Comparison of ENCODE assay signal across 10 cellular contexts in genomic region chr9:19992556-19992955, GRCh38.
DNase-seq lines count a peak whose midpoint lies in the region; ATAC-seq and TF ChIP-seq lines count a peak whose summit lies in the region.
"Had no signal": no experiment of that assay in that cellular context is flagged by ENCODE, and none has a peak within 500 bp of the region (broad histone marks: within the 10 kb centered on the region; RNA-seq: fewer than 3 reads in every experiment).

No MANE protein-coding gene starts in this region.

- ATAC-seq in stimulated activated naive CD8-positive, alpha-beta T cell treated with anti-CD3 and anti-CD28 coated beads, Interleukin-15, amount 100 ng/mL, for 72 hours = peak; percentile 77
- no peak for ATAC-seq in HG02884 (IDR thresholded peaks at IDR 0.05; ENCODE audit: unreplicated experiment)

- H3K27ac Mint-ChIP-seq in MCF 10A (ENCODE audit: low read depth, unreplicated experiment) = no peak overlapping the region
- H3K27ac Mint-ChIP-seq in stimulated activated naive CD8-positive, alpha-beta T cell treated with anti-CD3 and anti-CD28 coated beads, Interleukin-15, amount 100 ng/mL, for 72 hours = no peak overlapping the region
- H3K27ac Mint-ChIP-seq: CD14-positive monocyte had no signal

- H2BK15ac ChIP-seq in mesendoderm (replicated peaks; ENCODE audit: low read depth) = no peak overlapping the region

- no peak overlapping the region for H2AK5ac ChIP-seq in mesendoderm (ENCODE audit: low read length)

- H3K27ac ChIP-seq in mammary epithelial cell (ENCODE audit: insufficient read depth, low read depth, low read length) (no peak overlapping the region), mesendoderm (ENCODE audit: low read depth, low read length) (no peak overlapping the region), smooth muscle cell (ENCODE audit: low read depth) (no peak overlapping the region)

- H3K23ac ChIP-seq in mesendoderm (ENCODE audit: low read length) = no peak overlapping the region

- dilution Hi-C loops in mammary epithelial cell (cut with HindIII; ENCODE audit: low sequenced_read_pairs) = no loop called here

- CTCF ChIA-PET in mammary epithelial cell (lab: Charles Lee; ENCODE audit: low non-redundant PET) (no interaction called here), MCF 10A (lab: Yijun Ruan, JAX) (no interaction called here)

- H3K4me3 Mint-ChIP-seq in MCF 10A (ENCODE audit: unreplicated experiment) = no peak overlapping the region
- H3K4me3 Mint-ChIP-seq in stimulated activated naive CD8-positive, alpha-beta T cell treated with anti-CD3 and anti-CD28 coated beads, Interleukin-15, amount 100 ng/mL, for 72 hours = no peak overlapping the region
- H3K4me3 Mint-ChIP-seq: CD14-positive monocyte had no signal

- no peaks in the 10 kb centered on the region for H3K9me3 Mint-ChIP-seq in MCF 10A (ENCODE audit: unreplicated experiment)
- H3K9me3 Mint-ChIP-seq in stimulated activated naive CD8-positive, alpha-beta T cell treated with anti-CD3 and anti-CD28 coated beads, Interleukin-15, amount 100 ng/mL, for 72 hours = peaks cover 6 to 9% of the 10 kb centered on the region in 2 donors

- no peaks in the 10 kb centered on the region for H3K36me3 ChIP-seq in mammary epithelial cell (ENCODE audit: insufficient read depth, low read length)
- H3K36me3 ChIP-seq in mesendoderm (ENCODE audit: control insufficient read depth, insufficient read depth, low read length) = no peaks in the 10 kb centered on the region
- H3K36me3 ChIP-seq in smooth muscle cell (ENCODE audit: low read depth) = no peaks in the 10 kb centered on the region

- H4K20me1 ChIP-seq in mammary epithelial cell (ENCODE audit: insufficient read depth, low read length) = no peaks in the 10 kb centered on the region
- H4K20me1 ChIP-seq in smooth muscle cell (ENCODE audit: low read depth) = no peaks in the 10 kb centered on the region

- BruUV-seq in mammary epithelial cell (replicated peaks; lab: Mats Ljungman, UMichigan) (no TSS peak), MCF 10A (replicated peaks; lab: Mats Ljungman, UMichigan) (no TSS peak)

- H4K8ac ChIP-seq in mesendoderm (ENCODE audit: low read depth, low read length) = no peak overlapping the region

- H3K27me3 ChIP-seq in mammary epithelial cell (ENCODE audit: insufficient read depth, low read length) = no peaks in the 10 kb centered on the region
- H3K27me3 ChIP-seq in mesendoderm (ENCODE audit: insufficient read depth, low read length, poor library complexity) = no peaks in the 10 kb centered on the region
- H3K27me3 ChIP-seq in smooth muscle cell (ENCODE audit: low read depth) = no peaks in the 10 kb centered on the region

- no peaks in the 10 kb centered on the region for H3K36me3 Mint-ChIP-seq in MCF 10A (ENCODE audit: insufficient read depth, unreplicated experiment)
- H3K36me3 Mint-ChIP-seq: CD14-positive monocyte had no signal

- H3K9me3 ChIP-seq in mammary epithelial cell (replicated peaks; ENCODE audit: insufficient read depth, low read length) (no peaks in the 10 kb centered on the region), smooth muscle cell (replicated peaks; ENCODE audit: low read depth) (no peaks in the 10 kb centered on the region)

- H4K5ac ChIP-seq in mesendoderm (ENCODE audit: low read length) = no peak overlapping the region

- POLR2A ChIA-PET in MCF 10A (lab: Yijun Ruan, JAX) = no interaction called here

- H3K4me1 ChIP-seq in mammary epithelial cell (ENCODE audit: insufficient read depth, low read length) (peaks cover 23% of the 10 kb centered on the region), mesendoderm (ENCODE audit: control insufficient read depth, low read depth, low read length) (no peaks in the 10 kb centered on the region), smooth muscle cell (ENCODE audit: low read depth) (peaks cover 8% of the 10 kb centered on the region)

- H3K79me2 ChIP-seq in mammary epithelial cell (ENCODE audit: insufficient read depth, low read length) (no peaks in the 10 kb centered on the region), mesendoderm (ENCODE audit: control insufficient read depth, insufficient read depth, low read length) (no peaks in the 10 kb centered on the region), smooth muscle cell (ENCODE audit: low read depth) (no peaks in the 10 kb centered on the region)

- DNase-seq in mammary epithelial cell (peak; percentile 44), MCF 10A (ENCODE audit: unreplicated experiment) (no peak), NCI-H524 treated with DMSO at 0.1 percent for 48 hours (lab: John Stamatoyannopoulos, UW) (peak; percentile 75), cerebellar cortex (ENCODE audit: low spot score) (peak; percentile 2), mesendoderm (no peak), smooth muscle cell (lab: John Stamatoyannopoulos, UW; ENCODE audit: unreplicated experiment) (no peak)
- DNase-seq in stimulated activated naive CD8-positive, alpha-beta T cell treated with anti-CD3 and anti-CD28 coated beads, Interleukin-15, amount 100 ng/mL, for 72 hours = no peak
- DNase-seq: effector memory CD4-positive, alpha-beta T cell had no signal

- no peaks in the 10 kb centered on the region for H3K27me3 Mint-ChIP-seq in MCF 10A (ENCODE audit: insufficient read depth, unreplicated experiment)
- H3K27me3 Mint-ChIP-seq in stimulated activated naive CD8-positive, alpha-beta T cell treated with anti-CD3 and anti-CD28 coated beads, Interleukin-15, amount 100 ng/mL, for 72 hours = no peaks in the 10 kb centered on the region

- H3K4me2 ChIP-seq in mammary epithelial cell (ENCODE audit: insufficient read depth, low read depth, low read length) = no peak overlapping the region
- no peak overlapping the region for H3K4me2 ChIP-seq in mesendoderm (ENCODE audit: low read length)
- H3K4me2 ChIP-seq in smooth muscle cell = no peak overlapping the region

- no peak overlapping the region for H3K18ac ChIP-seq in mesendoderm (ENCODE audit: low read length)

- H2BK120ac ChIP-seq in mesendoderm (ENCODE audit: low read depth, low read length) = no peak overlapping the region

- H3K4me1 Mint-ChIP-seq in MCF 10A (ENCODE audit: insufficient read depth, unreplicated experiment) = peaks cover 14% of the 10 kb centered on the region
- H3K4me1 Mint-ChIP-seq in stimulated activated naive CD8-positive, alpha-beta T cell treated with anti-CD3 and anti-CD28 coated beads, Interleukin-15, amount 100 ng/mL, for 72 hours = peaks cover 24% of the 10 kb centered on the region
- H3K4me1 Mint-ChIP-seq: CD14-positive monocyte had no signal

- 62% methylated on average over 2 of the region's 2 CpGs for WGBS in mammary epithelial cell (ENCODE audit: low coverage, missing lambda C conversion rate)
- no CpG with 5 or more reads among the region's 2 CpGs for WGBS in mesendoderm (ENCODE audit: extremely low coverage, insufficient coverage, low lambda C conversion rate)
- WGBS in smooth muscle cell (ENCODE audit: low lambda C conversion rate) = 43% methylated on average over 2 of the region's 2 CpGs

- no peak overlapping the region for H3K9ac ChIP-seq in mammary epithelial cell (ENCODE audit: insufficient read depth, low read length)
- H3K9ac ChIP-seq in mesendoderm (ENCODE audit: low read length) = no peak overlapping the region
- H3K9ac ChIP-seq in smooth muscle cell (ENCODE audit: low read depth) = no peak overlapping the region

- H3K4me3 ChIP-seq in mammary epithelial cell (replicated peaks in 1 of 3; ENCODE audit: insufficient read depth in 1 of 3, low read depth in 2 of 3, low read length in 3 of 3) (no peak overlapping the region), mesendoderm (ENCODE audit: low read length) (no peak overlapping the region), smooth muscle cell (no peak overlapping the region)

- no peaks in the 10 kb centered on the region for H3K79me1 ChIP-seq in mesendoderm (ENCODE audit: low read length)

- no peak overlapping the region for H2BK5ac ChIP-seq in mesendoderm (ENCODE audit: low read length)

- no peak overlapping the region for H3K4ac ChIP-seq in mesendoderm (ENCODE audit: low read depth, low read length)

- TF ChIP-seq CTCF in mammary epithelial cell (conservative IDR thresholded peaks at IDR 0.05 in 1 of 2, IDR thresholded peaks at IDR 0.05 in 1 of 2; ENCODE audit: extremely low read depth in 1 of 2, insufficient read depth in 1 of 2, low read depth in 1 of 2, low read length in 2 of 2) = no peak
- no peak for TF ChIP-seq CTCF in MCF 10A (IDR thresholded peaks at IDR 0.05; ENCODE audit: unreplicated experiment)
- TF ChIP-seq CTCF in smooth muscle cell (IDR thresholded peaks at IDR 0.05; ENCODE audit: borderline replicate concordance, insufficient read depth, poor library complexity, severe bottlenecking) = no peak

- in situ Hi-C loops in mammary epithelial cell (cut with MboI; ENCODE audit: low sequenced_read_pairs in 2 of 2) = no loop called here

- intact Hi-C loops in mammary epithelial cell (cut with micrococcal nuclease) (no loop called here), MCF 10A (cut with micrococcal nuclease) (no loop called here)

- no peak overlapping the region for H2AFZ ChIP-seq in mammary epithelial cell (ENCODE audit: low read depth, low read length)
- no peak overlapping the region for H2AFZ ChIP-seq in smooth muscle cell (ENCODE audit: low read depth)

- H3F3A ChIP-seq in smooth muscle cell (ENCODE audit: low read depth) = no peaks in the 10 kb centered on the region

- H3K56ac ChIP-seq in mesendoderm (ENCODE audit: low read length) = no peak overlapping the region

Comparison
In these comparisons a context has a peak if more than half of its experiments do, and no peak if none do; other contexts are left out.
1. DNase-seq: peak in mammary epithelial cell (single experiment), NCI-H524 treated with DMSO at 0.1 percent for 48 hours (single experiment) and cerebellar cortex (single experiment); none in MCF 10A (single experiment), stimulated activated naive CD8-positive, alpha-beta T cell treated with anti-CD3 and anti-CD28 coated beads, Interleukin-15, amount 100 ng/mL, for 72 hours (0 of 2), mesendoderm (single experiment) and smooth muscle cell (single experiment).